ENCODE assay signal across 20 cellular contexts in genomic region chr14:105503296-105503640, GRCh38. TPM values are rescaled to one million over a fixed set of nuclear protein-coding genes. Genes with fewer than 3 reads are reported as not detected.
"Had no signal": no experiment of that assay in that cellular context is flagged by ENCODE, and none has a peak within 500 bp of the region (broad histone marks: within the 10 kb centered on the region; RNA-seq: fewer than 3 reads in every experiment).

No MANE protein-coding gene starts in this region.

- DNase-seq: activated CD4-positive, alpha-beta T cell treated with anti-CD3 and anti-CD28 coated beads, Interleukin-2, amount 50 U/mL, for 4 hours; activated CD4-positive, CD25-positive, alpha-beta regulatory T cell treated with anti-CD3 and anti-CD28 coated beads, Interleukin-2, amount 50 U/mL, for 72 hours; activated naive CD4-positive, alpha-beta T cell treated with anti-CD3 and anti-CD28 coated beads, Interleukin-2, amount 50 U/mL, for 16 hours; amygdala; erythroblast; heart right ventricle; left cardiac atrium; naive thymus-derived CD4-positive, alpha-beta T cell; nucleus accumbens; small intestine; stimulated activated CD4-positive, alpha-beta T cell treated with anti-CD3 and anti-CD28 coated beads, Interleukin-4, amount 100 ng/mL, for 24 hours; trophoblast cell had no signal

- H3K4me3 Mint-ChIP-seq: naive thymus-derived CD4-positive, alpha-beta T cell; stimulated activated naive CD8-positive, alpha-beta T cell treated with anti-CD3 and anti-CD28 coated beads, Interleukin-15, Interleukin-2, amounts not matched to agents 100 ng/mL and 50 ng/mL, for 24 hours had no signal

- ATAC-seq: gastroesophageal sphincter; heart right ventricle; left cardiac atrium; naive thymus-derived CD4-positive, alpha-beta T cell; right cardiac atrium had no signal

- H3K4me3 ChIP-seq: gastroesophageal sphincter, heart right ventricle, mucosa of descending colon, prostate gland, SJSA1, suprapubic skin had no signal

- H3K9me3 Mint-ChIP-seq: stimulated activated naive CD8-positive, alpha-beta T cell treated with anti-CD3 and anti-CD28 coated beads, Interleukin-15, Interleukin-2, amounts not matched to agents 100 ng/mL and 50 ng/mL, for 24 hours had no signal

- H3K27ac Mint-ChIP-seq: stimulated activated naive CD8-positive, alpha-beta T cell treated with anti-CD3 and anti-CD28 coated beads, Interleukin-15, Interleukin-2, amounts not matched to agents 100 ng/mL and 50 ng/mL, for 24 hours had no signal

- H3K36me3 Mint-ChIP-seq: naive thymus-derived CD4-positive, alpha-beta T cell had no signal

- FAIRE-seq: small intestine had no signal

RNA-seq across cellular contexts. Expression of gene CRIP1, which starts 16.6 kb away (rescaled TPM):
- total RNA-seq: lung microvascular endothelial cell had no signal
